ENCODE assay signal across 32 cellular contexts in genomic region chr14:61255968-61256367, GRCh38. TPM values are rescaled to one million over a fixed set of nuclear protein-coding genes. Genes with fewer than 3 reads are reported as not detected.
"Had no signal": no experiment of that assay in that cellular context is flagged by ENCODE, and none has a peak within 500 bp of the region (broad histone marks: within the 10 kb centered on the region; RNA-seq: fewer than 3 reads in every experiment).

No MANE protein-coding gene starts in this region.

- H3K4me3 Mint-ChIP-seq: activated CD4-positive, alpha-beta T cell treated with anti-CD3 and anti-CD28 coated beads, Interleukin-2, amount 10 ng/mL, durations not matched to agents 24 days and 14 days; activated CD8-positive, alpha-beta T cell treated with anti-CD3 and anti-CD28 coated beads for 36 hours; activated naive CD8-positive, alpha-beta T cell treated with anti-CD3 and anti-CD28 coated beads for 36 hours; activated T-cell treated with anti-CD3 and anti-CD28 coated beads, Interleukin-2, amount 50 U/mL, for 72 hours; activated T-helper 17 cell treated with anti-CD3 and anti-CD28 coated beads, Interleukin-2, amount 50 U/mL, for 72 hours had no signal

- H3K27ac Mint-ChIP-seq: activated CD4-positive, alpha-beta T cell treated with anti-CD3 and anti-CD28 coated beads, Interleukin-2, amount 10 ng/mL, durations not matched to agents 24 days and 14 days; activated CD8-positive, alpha-beta T cell treated with anti-CD3 and anti-CD28 coated beads for 36 hours; activated naive CD8-positive, alpha-beta T cell treated with anti-CD3 and anti-CD28 coated beads for 36 hours; activated T-cell treated with anti-CD3 and anti-CD28 coated beads, Interleukin-2, amount 50 U/mL, for 72 hours; activated T-helper 17 cell treated with anti-CD3 and anti-CD28 coated beads, Interleukin-2, amount 50 U/mL, for 72 hours had no signal

- ATAC-seq: activated CD8-positive, alpha-beta T cell treated with anti-CD3 and anti-CD28 coated beads for 36 hours; activated T-cell treated with anti-CD3 and anti-CD28 coated beads, Interleukin-2, amount 50 U/mL, for 72 hours; activated T-helper 17 cell treated with anti-CD3 and anti-CD28 coated beads, Interleukin-2, amount 50 U/mL, for 72 hours; PC-3 had no signal

- H3K9me3 Mint-ChIP-seq: activated CD4-positive, alpha-beta T cell treated with anti-CD3 and anti-CD28 coated beads, Interleukin-2, amount 10 ng/mL, durations not matched to agents 24 days and 14 days; activated CD8-positive, alpha-beta T cell treated with anti-CD3 and anti-CD28 coated beads for 36 hours; activated naive CD8-positive, alpha-beta T cell treated with anti-CD3 and anti-CD28 coated beads for 36 hours; activated T-cell treated with anti-CD3 and anti-CD28 coated beads, Interleukin-2, amount 50 U/mL, for 72 hours; activated T-helper 17 cell treated with anti-CD3 and anti-CD28 coated beads, Interleukin-2, amount 50 U/mL, for 72 hours had no signal

- DNase-seq: activated CD4-positive, alpha-beta T cell treated with anti-CD3 and anti-CD28 coated beads, Interleukin-2, amount 10 ng/mL, durations not matched to agents 24 days and 14 days; activated CD4-positive, alpha-beta T cell treated with anti-CD3 and anti-CD28 coated beads, Interleukin-2, amount 50 U/mL, for 4 hours; activated CD8-positive, alpha-beta T cell treated with anti-CD3 and anti-CD28 coated beads for 36 hours; activated effector memory CD4-positive, alpha-beta T cell treated with anti-CD3 and anti-CD28 coated beads, Interleukin-2, amount 50 U/mL, for 16 hours; activated naive CD4-positive, alpha-beta T cell; activated naive CD4-positive, alpha-beta T cell treated with anti-CD3 and anti-CD28 coated beads, Interleukin-2, amount 50 U/mL, for 16 hours; activated naive CD8-positive, alpha-beta T cell treated with anti-CD3 and anti-CD28 coated beads for 36 hours; activated T-cell treated with anti-CD3 and anti-CD28 coated beads, Interleukin-2, amount 50 U/mL, for 1 hour; activated T-cell treated with anti-CD3 and anti-CD28 coated beads, Interleukin-2, amount 50 U/mL, for 72 hours; amniotic stem cell; aorta; brain microvascular endothelial cell; central memory CD4-positive, alpha-beta T cell; NCI-H1092 treated with DMSO at 0.1 percent for 48 hours; NCI-H1436; NCI-H1930; NCI-H2081 treated with DMSO at 0.1 percent for 48 hours; NCI-H2171; NCI-H510A; NCI-H526; NCI-H748 treated with DMSO at 0.1 percent for 48 hours; NK-92 treated with Interleukin-12 subunit alpha and Interleukin-12 subunit beta, amount 100 ng/mL, for 24 hours; PC-3; Peyer's patch; RPMI8226; SHP77 treated with DMSO at 0.1 percent for 48 hours; SW 1271; T-helper 1 cell; T1000 had no signal

- H3K36me3 Mint-ChIP-seq: activated naive CD8-positive, alpha-beta T cell treated with anti-CD3 and anti-CD28 coated beads for 36 hours had no signal

- H3K4me1 Mint-ChIP-seq: activated naive CD8-positive, alpha-beta T cell treated with anti-CD3 and anti-CD28 coated beads for 36 hours; activated T-helper 17 cell treated with anti-CD3 and anti-CD28 coated beads, Interleukin-2, amount 50 U/mL, for 72 hours had no signal

RNA-seq across cellular contexts. Expression of gene TMEM30B, which starts 25.2 kb away (rescaled TPM):
- total RNA-seq: M059J, SJSA1 had no signal
